11 cellular contexts compared by ENCODE assay signal in the genomic region with DNA sequence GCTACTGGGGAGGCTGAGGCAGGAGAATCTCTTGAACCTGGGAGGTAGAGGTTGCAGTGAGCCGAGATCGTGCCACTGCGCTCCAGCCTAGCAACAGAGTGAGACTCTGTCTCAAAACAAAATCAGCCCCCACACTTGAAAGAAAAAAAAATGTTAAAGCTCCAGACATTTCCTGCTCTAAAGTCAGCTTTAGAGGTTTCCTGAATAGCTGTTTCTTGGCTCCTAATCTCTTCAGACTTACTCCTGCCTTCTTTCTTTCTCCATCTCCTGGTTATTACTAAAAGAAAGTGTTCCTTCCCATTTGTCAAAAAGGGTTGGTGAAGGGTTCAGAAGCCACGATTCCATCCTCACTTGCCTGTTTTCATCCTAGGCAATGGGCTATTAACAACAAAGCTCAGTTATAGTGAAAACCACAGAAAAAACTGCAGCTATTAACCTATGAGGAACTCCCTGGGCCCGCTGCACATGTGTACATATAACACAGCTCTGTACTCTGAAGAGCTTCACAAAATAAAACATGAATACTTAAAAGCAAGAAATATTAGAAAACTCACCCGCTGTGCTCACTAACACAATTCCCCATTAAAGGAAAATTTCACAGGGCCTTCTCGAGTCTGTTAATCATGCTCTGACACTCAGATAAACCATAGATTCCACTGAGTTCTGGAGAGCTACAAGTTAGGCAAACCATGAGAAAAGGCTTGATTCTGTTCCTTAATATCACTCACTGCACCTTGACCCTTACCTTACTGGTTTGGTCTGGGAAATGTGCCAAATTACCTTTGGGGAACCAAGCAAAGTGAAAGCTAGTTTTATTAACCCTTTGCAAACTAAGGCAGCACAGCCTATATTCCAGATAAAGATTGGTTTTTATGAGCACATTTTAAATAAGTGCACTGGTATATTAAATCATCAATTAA.
DNase-seq lines count a peak whose midpoint lies in the region; ATAC-seq and TF ChIP-seq lines count a peak whose summit lies in the region.
"Had no signal": no experiment of that assay in that cellular context is flagged by ENCODE, and none has a peak within 500 bp of the region (broad histone marks: within the 10 kb centered on the region; RNA-seq: fewer than 3 reads in every experiment).

No MANE protein-coding gene starts in this region.

- peak overlapping the region; percentile 92 for H3K27ac Mint-ChIP-seq in CD8-positive, alpha-beta T cell
- peak overlapping the region; percentile 40 for H3K27ac Mint-ChIP-seq in activated T-helper 17 cell treated with anti-CD3 and anti-CD28 coated beads, Interleukin-2, amount 50 U/mL, for 72 hours
- H3K27ac Mint-ChIP-seq: activated CD4-positive, alpha-beta memory T cell treated with anti-CD3 and anti-CD28 coated beads, Interleukin-2, amount 10 ng/mL, durations not matched to agents 7 days and 5 days; endodermal cell had no signal

- no peak overlapping the region for H2BK5ac ChIP-seq in mesenchymal stem cell (ENCODE audit: low read depth, low read length, poor library complexity, severe bottlenecking)
- no peak overlapping the region for H2BK5ac ChIP-seq in mesendoderm (ENCODE audit: low read length)

- no peaks in the 10 kb centered on the region for H3K79me2 ChIP-seq in mesendoderm (ENCODE audit: control insufficient read depth, insufficient read depth, low read length)

- H3K9ac ChIP-seq in HUES64 (ENCODE audit: low read depth, low read length): peak overlapping the region; percentile 32; the same call in 1 of the 2 replicates
- H3K9ac ChIP-seq in mesenchymal stem cell (ENCODE audit: low read length): no peak overlapping the region
- H3K9ac ChIP-seq in mesendoderm (ENCODE audit: low read length): no peak overlapping the region

- H3K4me1 ChIP-seq in CD8-positive, alpha-beta T cell (ENCODE audit: insufficient read depth, low read length): peaks cover 27% of the 10 kb centered on the region
- peaks cover 24% of the 10 kb centered on the region for H3K4me1 ChIP-seq in HUES64 (ENCODE audit: insufficient read depth, low read length)
- no peaks in the 10 kb centered on the region for H3K4me1 ChIP-seq in mesenchymal stem cell (ENCODE audit: control insufficient read depth, insufficient read depth, low read depth, low read length)
- H3K4me1 ChIP-seq in mesendoderm (ENCODE audit: control insufficient read depth, low read depth, low read length): peaks cover 3% of the 10 kb centered on the region

- H3K4me3 ChIP-seq in CD8-positive, alpha-beta T cell (ENCODE audit: low read depth, low read length): peak overlapping the region; percentile 1
- H3K4me3 ChIP-seq in HUES64 (ENCODE audit: low read length): no peak overlapping the region
- H3K4me3 ChIP-seq in mesenchymal stem cell (ENCODE audit: insufficient read depth in 1 of 2, low read depth in 1 of 2, low read length in 2 of 2): no peak overlapping the region
- H3K4me3 ChIP-seq in mesendoderm (ENCODE audit: low read length): no peak overlapping the region
- H3K4me3 ChIP-seq: lung had no signal

- no peak overlapping the region for H2AFZ ChIP-seq in mesenchymal stem cell (ENCODE audit: low read depth, low read length)

- intact Hi-C loops in CD8-positive, alpha-beta T cell (cut with DNase I, micrococcal nuclease): no loop called here

- no peak overlapping the region for H3K27ac ChIP-seq in CD8-positive, alpha-beta T cell (ENCODE audit: low read depth, low read length)
- H3K27ac ChIP-seq in HUES64 (ENCODE audit: low read depth, low read length) (peak overlapping the region; percentile 47; the same call in 1 of the 2 replicates), mesenchymal stem cell (ENCODE audit: low read length, poor library complexity, severe bottlenecking) (no peak overlapping the region), mesendoderm (ENCODE audit: low read depth, low read length) (no peak overlapping the region)

- H3K27me3 Mint-ChIP-seq in CD8-positive, alpha-beta T cell (ENCODE audit: low read depth): no peaks in the 10 kb centered on the region
- no peaks in the 10 kb centered on the region for H3K27me3 Mint-ChIP-seq in activated T-helper 17 cell treated with anti-CD3 and anti-CD28 coated beads, Interleukin-2, amount 50 U/mL, for 72 hours
- H3K27me3 Mint-ChIP-seq: activated CD4-positive, alpha-beta memory T cell treated with anti-CD3 and anti-CD28 coated beads, Interleukin-2, amount 10 ng/mL, durations not matched to agents 7 days and 5 days had no signal

- H4K8ac ChIP-seq in mesenchymal stem cell (ENCODE audit: low read length) (no peak overlapping the region), mesendoderm (ENCODE audit: low read depth, low read length) (no peak overlapping the region)

- no peaks in the 10 kb centered on the region for H3K27me3 ChIP-seq in CD8-positive, alpha-beta T cell (ENCODE audit: insufficient read depth, low read length)
- H3K27me3 ChIP-seq in HUES64 (ENCODE audit: insufficient read depth, low read length): no peaks in the 10 kb centered on the region
- no peaks in the 10 kb centered on the region for H3K27me3 ChIP-seq in mesenchymal stem cell (ENCODE audit: control insufficient read depth in 1 of 2, insufficient read depth in 1 of 2, low read length in 2 of 2)
- no peaks in the 10 kb centered on the region for H3K27me3 ChIP-seq in mesendoderm (ENCODE audit: insufficient read depth, low read length, poor library complexity)

- DNase-seq in CD8-positive, alpha-beta T cell: peak in 2 of 7 experiments; percentile 9 to 29
- DNase-seq in mesenchymal stem cell (peak; percentile 28), mesendoderm (no peak), GM03348 (ENCODE audit: low spot score) (no peak)
- DNase-seq: activated CD4-positive, alpha-beta memory T cell treated with anti-CD3 and anti-CD28 coated beads, Interleukin-2, amount 10 ng/mL, durations not matched to agents 7 days and 5 days; endodermal cell had no signal

- 85% methylated on average over 7 of the region's 7 CpGs for WGBS in HUES64
- WGBS in mesenchymal stem cell: 68% methylated on average over 7 of the region's 7 CpGs
- WGBS in mesendoderm (ENCODE audit: extremely low coverage, insufficient coverage, low lambda C conversion rate): no CpG with 5 or more reads among the region's 7 CpGs

- CTCF ChIA-PET in CD8-positive, alpha-beta T cell (lab: Charles Lee): interaction anchor here (0.7 to 1.9 kb wide), 4 partner anchors 13 to 42 kb away, joined by 3 to 8 read pairs (median 3); no protein-coding TSS in a partner anchor

- ATAC-seq in CD8-positive, alpha-beta T cell: peak; percentile 46
- ATAC-seq in activated T-helper 17 cell treated with anti-CD3 and anti-CD28 coated beads, Interleukin-2, amount 50 U/mL, for 72 hours (replicated peaks): no peak
- no peak for ATAC-seq in GM19397 (IDR thresholded peaks at IDR 0.05; ENCODE audit: unreplicated experiment)
- no peak for ATAC-seq in HG02642 (IDR thresholded peaks at IDR 0.05; ENCODE audit: poor library complexity, unreplicated experiment)

- H2AK5ac ChIP-seq in mesenchymal stem cell (ENCODE audit: low read length, severe bottlenecking) (no peak overlapping the region), mesendoderm (ENCODE audit: low read length) (no peak overlapping the region)

- H3K4ac ChIP-seq in mesenchymal stem cell (ENCODE audit: low read depth in 1 of 2, low read length in 2 of 2) (no peak overlapping the region), mesendoderm (ENCODE audit: low read depth, low read length) (no peak overlapping the region)

- H3K79me1 ChIP-seq in mesenchymal stem cell (replicated peaks; ENCODE audit: low read length, poor library complexity, severe bottlenecking) (no peaks in the 10 kb centered on the region), mesendoderm (ENCODE audit: low read length) (no peaks in the 10 kb centered on the region)

- peaks cover 7% of the 10 kb centered on the region for H3K36me3 Mint-ChIP-seq in CD8-positive, alpha-beta T cell
- no peaks in the 10 kb centered on the region for H3K36me3 Mint-ChIP-seq in activated T-helper 17 cell treated with anti-CD3 and anti-CD28 coated beads, Interleukin-2, amount 50 U/mL, for 72 hours (ENCODE audit: low read depth)

- H3K9me3 ChIP-seq in CD8-positive, alpha-beta T cell (ENCODE audit: low read length): no peaks in the 10 kb centered on the region
- peaks cover 13% of the 10 kb centered on the region for H3K9me3 ChIP-seq in HUES64 (ENCODE audit: insufficient read depth, low read depth, low read length)
- H3K9me3 ChIP-seq in mesenchymal stem cell (ENCODE audit: control insufficient read depth, low read length): no peaks in the 10 kb centered on the region

- H4K5ac ChIP-seq in mesendoderm (ENCODE audit: low read length): no peak overlapping the region

- H3K23ac ChIP-seq in mesenchymal stem cell (ENCODE audit: low read length in 2 of 2): no peak overlapping the region
- H3K23ac ChIP-seq in mesendoderm (ENCODE audit: low read length): no peak overlapping the region

- H3K18ac ChIP-seq in mesenchymal stem cell (ENCODE audit: low read depth in 1 of 2, low read length in 2 of 2) (no peak overlapping the region), mesendoderm (ENCODE audit: low read length) (no peak overlapping the region)

- H2BK120ac ChIP-seq in mesenchymal stem cell (ENCODE audit: low read depth, low read length): no peak overlapping the region
- H2BK120ac ChIP-seq in mesendoderm (ENCODE audit: low read depth, low read length): no peak overlapping the region

- H3K4me1 Mint-ChIP-seq in CD8-positive, alpha-beta T cell (ENCODE audit: low read depth): peaks cover 58% of the 10 kb centered on the region
- H3K4me1 Mint-ChIP-seq in activated T-helper 17 cell treated with anti-CD3 and anti-CD28 coated beads, Interleukin-2, amount 50 U/mL, for 72 hours: peaks cover 7% of the 10 kb centered on the region

- peak overlapping the region; percentile 69 for H3K4me3 Mint-ChIP-seq in CD8-positive, alpha-beta T cell
- H3K4me3 Mint-ChIP-seq in activated T-helper 17 cell treated with anti-CD3 and anti-CD28 coated beads, Interleukin-2, amount 50 U/mL, for 72 hours: peak overlapping the region; percentile 27
- H3K4me3 Mint-ChIP-seq: activated CD4-positive, alpha-beta memory T cell treated with anti-CD3 and anti-CD28 coated beads, Interleukin-2, amount 10 ng/mL, durations not matched to agents 7 days and 5 days; endodermal cell had no signal

- H4K91ac ChIP-seq in mesenchymal stem cell (ENCODE audit: low read length): no peak overlapping the region

- POLR2A ChIA-PET in CD8-positive, alpha-beta T cell (lab: Charles Lee): interaction anchor here (0.6 to 1.7 kb wide), 7 partner anchors 13 to 383 kb away, joined by 3 to 11 read pairs (median 4); a partner anchor contains a TSS

- H3K56ac ChIP-seq in mesendoderm (ENCODE audit: low read length): no peak overlapping the region

- no peaks in the 10 kb centered on the region for H3K36me3 ChIP-seq in CD8-positive, alpha-beta T cell (ENCODE audit: insufficient read depth, low read length)
- peaks cover 27% of the 10 kb centered on the region for H3K36me3 ChIP-seq in HUES64 (ENCODE audit: insufficient read depth, low read length)
- H3K36me3 ChIP-seq in mesenchymal stem cell (ENCODE audit: control insufficient read depth in 1 of 2, insufficient read depth in 2 of 2, low read depth in 1 of 2, low read length in 2 of 2): peaks cover 4 to 30% of the 10 kb centered on the region in 2 experiments
- H3K36me3 ChIP-seq in mesendoderm (ENCODE audit: control insufficient read depth, insufficient read depth, low read length): peaks cover 2% of the 10 kb centered on the region

- H2BK12ac ChIP-seq in mesenchymal stem cell (ENCODE audit: low read length in 2 of 2): no peak overlapping the region

- TF ChIP-seq CTCF in CD8-positive, alpha-beta T cell (IDR thresholded peaks at IDR 0.05): no peak

- no peaks in the 10 kb centered on the region for H3K9me3 Mint-ChIP-seq in CD8-positive, alpha-beta T cell
- H3K9me3 Mint-ChIP-seq in activated T-helper 17 cell treated with anti-CD3 and anti-CD28 coated beads, Interleukin-2, amount 50 U/mL, for 72 hours: no peaks in the 10 kb centered on the region
- H3K9me3 Mint-ChIP-seq: activated CD4-positive, alpha-beta memory T cell treated with anti-CD3 and anti-CD28 coated beads, Interleukin-2, amount 10 ng/mL, durations not matched to agents 7 days and 5 days had no signal

- H3K14ac ChIP-seq in mesenchymal stem cell (ENCODE audit: low read length in 2 of 2): no peak overlapping the region

- H2BK15ac ChIP-seq in mesenchymal stem cell (ENCODE audit: low read depth, poor library complexity, severe bottlenecking): no peak overlapping the region
- no peak overlapping the region for H2BK15ac ChIP-seq in mesendoderm (replicated peaks; ENCODE audit: low read depth)

- H3K4me2 ChIP-seq in mesenchymal stem cell (ENCODE audit: low read length, poor library complexity, severe bottlenecking) (no peak overlapping the region), mesendoderm (ENCODE audit: low read length) (no peak overlapping the region)
